15 cellular contexts compared by ENCODE assay signal in genomic region chr7:158778476-158778875, GRCh38. TPM values are rescaled to one million over a fixed set of nuclear protein-coding genes. Genes with fewer than 3 reads are reported as not detected.
A peak's percentile ranks its signal among the peaks of the same experiment; 100 is the strongest.
DNase-seq lines count a peak whose midpoint lies in the region; FAIRE-seq and TF ChIP-seq lines count a peak whose summit lies in the region.
"Had no signal": no experiment of that assay in that cellular context is flagged by ENCODE, and none has a peak within 500 bp of the region (broad histone marks: within the 10 kb centered on the region; RNA-seq: fewer than 3 reads in every experiment).

No MANE protein-coding gene starts in this region.

- no peaks in the 10 kb centered on the region for H3K27me3 Mint-ChIP-seq in activated CD4-positive, alpha-beta memory T cell treated with anti-CD3 and anti-CD28 coated beads for 36 hours
- no peaks in the 10 kb centered on the region for H3K27me3 Mint-ChIP-seq in activated CD4-positive, alpha-beta memory T cell treated with anti-CD3 and anti-CD28 coated beads, Interleukin-2, amount 10 ng/mL, durations not matched to agents 7 days and 5 days
- no peaks in the 10 kb centered on the region for H3K27me3 Mint-ChIP-seq in HFFc6 (ENCODE audit: insufficient read depth)

- POLR2A ChIA-PET in activated CD4-positive, alpha-beta memory T cell treated with anti-CD3 and anti-CD28 coated beads for 36 hours (lab: Charles Lee): no interaction called here
- POLR2A ChIA-PET in activated CD4-positive, alpha-beta memory T cell treated with anti-CD3 and anti-CD28 coated beads, Interleukin-2, amount 10 ng/mL, durations not matched to agents 7 days and 5 days (lab: Charles Lee): interaction anchor here (1.3 kb wide), 1 partner anchor 85 kb away, joined by 4 read pairs; no protein-coding TSS in a partner anchor

- H3K9me3 Mint-ChIP-seq in activated CD4-positive, alpha-beta memory T cell treated with anti-CD3 and anti-CD28 coated beads for 36 hours: no peaks in the 10 kb centered on the region
- H3K9me3 Mint-ChIP-seq in activated CD4-positive, alpha-beta memory T cell treated with anti-CD3 and anti-CD28 coated beads, Interleukin-2, amount 10 ng/mL, durations not matched to agents 7 days and 5 days: peaks cover 1% of the 10 kb centered on the region
- H3K9me3 Mint-ChIP-seq in HFFc6: no peaks in the 10 kb centered on the region

- no peaks in the 10 kb centered on the region for H3K79me2 ChIP-seq in smooth muscle cell (ENCODE audit: low read depth)

- peaks cover 7% of the 10 kb centered on the region for H3F3A ChIP-seq in smooth muscle cell (ENCODE audit: low read depth)

- H3K4me2 ChIP-seq in smooth muscle cell: peak overlapping the region; percentile 3

- H3K4me1 Mint-ChIP-seq in activated CD4-positive, alpha-beta memory T cell treated with anti-CD3 and anti-CD28 coated beads for 36 hours (ENCODE audit: low read depth): peaks cover 24% of the 10 kb centered on the region
- H3K4me1 Mint-ChIP-seq in activated CD4-positive, alpha-beta memory T cell treated with anti-CD3 and anti-CD28 coated beads, Interleukin-2, amount 10 ng/mL, durations not matched to agents 7 days and 5 days: peaks cover 32% of the 10 kb centered on the region
- H3K4me1 Mint-ChIP-seq in HFFc6 (ENCODE audit: low read depth): peaks cover 30% of the 10 kb centered on the region

- no peak overlapping the region for H2AFZ ChIP-seq in smooth muscle cell (ENCODE audit: low read depth)

- no peak overlapping the region for H3K9ac ChIP-seq in smooth muscle cell (ENCODE audit: low read depth)

- peaks cover 14% of the 10 kb centered on the region for H3K36me3 Mint-ChIP-seq in activated CD4-positive, alpha-beta memory T cell treated with anti-CD3 and anti-CD28 coated beads for 36 hours
- peaks cover 59% of the 10 kb centered on the region for H3K36me3 Mint-ChIP-seq in activated CD4-positive, alpha-beta memory T cell treated with anti-CD3 and anti-CD28 coated beads, Interleukin-2, amount 10 ng/mL, durations not matched to agents 7 days and 5 days (ENCODE audit: low read depth)
- 0 out of 2 replicates have a peak, but pooled peaks cover 5% of the 10 kb centered on the region for H3K36me3 Mint-ChIP-seq in HFFc6 (ENCODE audit: low read depth)

- H3K27me3 ChIP-seq in smooth muscle cell (ENCODE audit: low read depth): no peaks in the 10 kb centered on the region
- H3K27me3 ChIP-seq: suprapubic skin had no signal

- WGBS in smooth muscle cell (ENCODE audit: low lambda C conversion rate): 63% methylated on average over 6 of the region's 6 CpGs

- TF ChIP-seq CTCF in HFFc6 (IDR thresholded peaks at IDR 0.05) (no peak), smooth muscle cell (IDR thresholded peaks at IDR 0.05; ENCODE audit: borderline replicate concordance, insufficient read depth, poor library complexity, severe bottlenecking) (no peak), D721Med (IDR thresholded peaks at IDR 0.05; ENCODE audit: insufficient read depth, missing control alignments) (no peak)

- H3K4me3 Mint-ChIP-seq in activated CD4-positive, alpha-beta memory T cell treated with anti-CD3 and anti-CD28 coated beads for 36 hours: no peak overlapping the region
- no peak overlapping the region for H3K4me3 Mint-ChIP-seq in activated CD4-positive, alpha-beta memory T cell treated with anti-CD3 and anti-CD28 coated beads, Interleukin-2, amount 10 ng/mL, durations not matched to agents 7 days and 5 days
- H3K4me3 Mint-ChIP-seq in HFFc6: no peak overlapping the region

- intact Hi-C loops in activated CD4-positive, alpha-beta memory T cell treated with anti-CD3 and anti-CD28 coated beads for 36 hours (cut with micrococcal nuclease): loop anchor here (5.0 kb wide), 1 partner anchor 34 kb away; no protein-coding TSS in a partner anchor

- DNase-seq in activated CD4-positive, alpha-beta memory T cell treated with anti-CD3 and anti-CD28 coated beads for 36 hours: no peak
- no peak for DNase-seq in activated CD4-positive, alpha-beta memory T cell treated with anti-CD3 and anti-CD28 coated beads, Interleukin-2, amount 10 ng/mL, durations not matched to agents 7 days and 5 days
- DNase-seq in HFFc6: peak; percentile 47
- peak; percentile 68 for DNase-seq in fibroblast of gingiva (ENCODE audit: low read depth)
- no peak for DNase-seq in smooth muscle cell (lab: John Stamatoyannopoulos, UW; ENCODE audit: unreplicated experiment)
- no peak for DNase-seq in GM12892 (ENCODE audit: insufficient read length)
- no peak for DNase-seq in GM19239 (ENCODE audit: insufficient read length, low spot score)
- DNase-seq in D721Med (ENCODE audit: insufficient read length, low spot score): no peak
- DNase-seq: activated CD4-positive, alpha-beta T cell treated with anti-CD3 and anti-CD28 coated beads, Interleukin-2, amount 50 U/mL, for 4 hours; activated gamma-delta T cell treated with Interleukin-2 at 50 U/mL for 16 hours; cerebellar nuclear complex; NCI-H748 treated with DMSO at 0.1 percent for 48 hours; RPMI8226 had no signal

- peak overlapping the region; percentile 19 for H3K27ac Mint-ChIP-seq in activated CD4-positive, alpha-beta memory T cell treated with anti-CD3 and anti-CD28 coated beads for 36 hours
- H3K27ac Mint-ChIP-seq in activated CD4-positive, alpha-beta memory T cell treated with anti-CD3 and anti-CD28 coated beads, Interleukin-2, amount 10 ng/mL, durations not matched to agents 7 days and 5 days: no peak overlapping the region
- H3K27ac Mint-ChIP-seq in HFFc6: peak overlapping the region; percentile 24; the same call in 1 of the 2 replicates

- TF ChIP-seq POLR2A in GM12892 (IDR thresholded peaks at IDR 0.05; ENCODE audit: low read depth, low read length): no peak

- peak overlapping the region; percentile 43 for H3K27ac ChIP-seq in smooth muscle cell (ENCODE audit: low read depth)
- H3K27ac ChIP-seq: epithelial cell of prostate, suprapubic skin had no signal

- CTCF ChIA-PET in activated CD4-positive, alpha-beta memory T cell treated with anti-CD3 and anti-CD28 coated beads for 36 hours (lab: Charles Lee): no interaction called here
- CTCF ChIA-PET in activated CD4-positive, alpha-beta memory T cell treated with anti-CD3 and anti-CD28 coated beads, Interleukin-2, amount 10 ng/mL, durations not matched to agents 7 days and 5 days (lab: Charles Lee): interaction anchor here (1.2 kb wide), 1 partner anchor 9 kb away, joined by 3 read pairs; no protein-coding TSS in a partner anchor

- H3K4me3 ChIP-seq in smooth muscle cell: no peak overlapping the region
- H3K4me3 ChIP-seq: suprapubic skin had no signal

- H3K9me3 ChIP-seq in smooth muscle cell (replicated peaks; ENCODE audit: low read depth): no peaks in the 10 kb centered on the region
- H3K9me3 ChIP-seq: suprapubic skin had no signal

- FAIRE-seq in GM12892 (lab: Jason Lieb, UNC) (no peak), GM19239 (lab: Jason Lieb, UNC) (no peak), D721Med (lab: Jason Lieb, UNC) (no peak)

- H3K4me1 ChIP-seq in smooth muscle cell (ENCODE audit: low read depth): no peaks in the 10 kb centered on the region

- peaks cover 13% of the 10 kb centered on the region for H4K20me1 ChIP-seq in smooth muscle cell (ENCODE audit: low read depth)

- H3K36me3 ChIP-seq in smooth muscle cell (ENCODE audit: low read depth): no peaks in the 10 kb centered on the region

RNA-seq across cellular contexts. Expression of gene ESYT2, which starts 50.8 kb away (rescaled TPM):
- 10 to 100 TPM; 62.4 to 64.2 TPM for total RNA-seq in activated CD4-positive, alpha-beta memory T cell treated with anti-CD3 and anti-CD28 coated beads for 36 hours
- 100 to 1,000 TPM; 128 to 133 TPM for total RNA-seq in activated CD4-positive, alpha-beta memory T cell treated with anti-CD3 and anti-CD28 coated beads, Interleukin-2, amount 10 ng/mL, durations not matched to agents 7 days and 5 days
- total RNA-seq in HFFc6 (2021; fragmentation: NEBNext Ultra II Directional; extraction: Animal tissue kit (Norgen Biotek cat#: 25700)): 10 to 100 TPM; 46.1 to 57.8 (median 52.5) TPM
- 69.4 and 71.1 TPM in 2 replicates for total RNA-seq in smooth muscle cell
- polyA plus RNA-seq in smooth muscle cell: 27.9 and 33.8 TPM in 2 replicates
- 22.7 TPM for polyA plus RNA-seq in GM12892 (2012; ENCODE audit: missing spikeins)

Comparison
In these comparisons a context has a peak if more than half of its experiments do, and no peak if none do; other contexts are left out.
1. DNase-seq: peak in HFFc6 (single experiment) and fibroblast of gingiva (single experiment); none in activated CD4-positive, alpha-beta memory T cell treated with anti-CD3 and anti-CD28 coated beads for 36 hours (single experiment), activated CD4-positive, alpha-beta memory T cell treated with anti-CD3 and anti-CD28 coated beads, Interleukin-2, amount 10 ng/mL, durations not matched to agents 7 days and 5 days (single experiment), smooth muscle cell (single experiment), GM12892 (single experiment), GM19239 (single experiment) and D721Med (single experiment).